In the genomic region with DNA sequence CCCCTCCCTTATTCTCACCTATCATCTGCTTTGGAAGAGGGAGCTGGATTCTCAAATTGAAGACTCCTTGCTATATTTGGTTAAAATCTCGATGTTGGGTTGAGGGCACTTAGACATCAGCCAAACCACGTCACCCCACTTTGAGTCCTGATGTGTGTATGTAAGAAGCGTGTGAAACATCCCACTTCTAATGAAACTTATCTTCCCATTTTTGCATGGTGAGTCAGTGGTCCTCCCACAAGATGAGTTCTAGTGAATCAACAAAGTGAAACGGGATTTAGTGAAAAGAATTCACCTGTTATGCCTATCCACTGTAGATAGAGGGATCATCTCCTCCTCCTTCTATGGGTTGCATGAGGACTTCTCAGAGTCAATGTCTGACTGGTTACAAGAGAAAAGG, we compare ENCODE assay signal across 1 cellular context.
TF ChIP-seq lines count a peak whose summit lies in the region.

No MANE protein-coding gene starts in this region.

TF ChIP-seq in HepG2, 621 proteins besides CTCF, POLR2A, EP300 and RAD21 (continued from another document):
- TF ChIP-seq ZNF672 (CRISPR knock-in tag; IDR thresholded peaks at IDR 0.05), result no peak
- TF ChIP-seq, protein P1, sequence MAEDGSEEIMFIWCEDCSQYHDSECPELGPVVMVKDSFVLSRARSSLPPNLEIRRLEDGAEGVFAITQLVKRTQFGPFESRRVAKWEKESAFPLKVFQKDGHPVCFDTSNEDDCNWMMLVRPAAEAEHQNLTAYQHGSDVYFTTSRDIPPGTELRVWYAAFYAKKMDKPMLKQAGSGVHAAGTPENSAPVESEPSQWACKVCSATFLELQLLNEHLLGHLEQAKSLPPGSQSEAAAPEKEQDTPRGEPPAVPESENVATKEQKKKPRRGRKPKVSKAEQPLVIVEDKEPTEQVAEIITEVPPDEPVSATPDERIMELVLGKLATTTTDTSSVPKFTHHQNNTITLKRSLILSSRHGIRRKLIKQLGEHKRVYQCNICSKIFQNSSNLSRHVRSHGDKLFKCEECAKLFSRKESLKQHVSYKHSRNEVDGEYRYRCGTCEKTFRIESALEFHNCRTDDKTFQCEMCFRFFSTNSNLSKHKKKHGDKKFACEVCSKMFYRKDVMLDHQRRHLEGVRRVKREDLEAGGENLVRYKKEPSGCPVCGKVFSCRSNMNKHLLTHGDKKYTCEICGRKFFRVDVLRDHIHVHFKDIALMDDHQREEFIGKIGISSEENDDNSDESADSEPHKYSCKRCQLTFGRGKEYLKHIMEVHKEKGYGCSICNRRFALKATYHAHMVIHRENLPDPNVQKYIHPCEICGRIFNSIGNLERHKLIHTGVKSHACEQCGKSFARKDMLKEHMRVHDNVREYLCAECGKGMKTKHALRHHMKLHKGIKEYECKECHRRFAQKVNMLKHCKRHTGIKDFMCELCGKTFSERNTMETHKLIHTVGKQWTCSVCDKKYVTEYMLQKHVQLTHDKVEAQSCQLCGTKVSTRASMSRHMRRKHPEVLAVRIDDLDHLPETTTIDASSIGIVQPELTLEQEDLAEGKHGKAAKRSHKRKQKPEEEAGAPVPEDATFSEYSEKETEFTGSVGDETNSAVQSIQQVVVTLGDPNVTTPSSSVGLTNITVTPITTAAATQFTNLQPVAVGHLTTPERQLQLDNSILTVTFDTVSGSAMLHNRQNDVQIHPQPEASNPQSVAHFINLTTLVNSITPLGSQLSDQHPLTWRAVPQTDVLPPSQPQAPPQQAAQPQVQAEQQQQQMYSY (CRISPR knock-in tag; IDR thresholded peaks at IDR 0.05), result no peak
- no peak for TF ChIP-seq ZNF383 (CRISPR knock-in tag; IDR thresholded peaks at IDR 0.05; ENCODE audit: borderline replicate concordance)
- peak; percentile 33; the same call in 1 of the 2 replicates for TF ChIP-seq FOSL2 (CRISPR knock-in tag; IDR thresholded peaks at IDR 0.05)
- TF ChIP-seq MIER3 (CRISPR knock-in tag; IDR thresholded peaks at IDR 0.05; ENCODE audit: borderline replicate concordance), result 0 out of 2 replicates have a peak, but pooled peaks have one; percentile 13
